Comparison of ENCODE assay signal across 8 cellular contexts in the genomic region with DNA sequence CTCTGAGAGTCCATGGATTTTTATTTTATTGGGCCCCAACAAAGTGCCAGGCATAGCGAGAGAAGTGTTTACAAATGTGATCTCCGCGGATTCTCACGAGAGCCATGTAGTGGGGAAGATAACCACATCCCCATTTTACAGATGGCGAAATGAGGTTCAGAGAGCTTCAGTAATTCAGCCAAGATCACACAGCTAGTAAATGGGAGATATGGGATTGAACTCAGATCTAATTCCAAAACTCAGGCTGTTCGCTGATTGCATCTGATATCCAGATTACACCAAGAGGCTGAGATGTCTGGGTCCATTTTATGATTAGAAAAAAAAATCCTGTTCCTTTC. TPM values are rescaled to one million over a fixed set of nuclear protein-coding genes. Genes with fewer than 3 reads are reported as not detected.
DNase-seq lines count a peak whose midpoint lies in the region; ATAC-seq and TF ChIP-seq lines count a peak whose summit lies in the region.

No MANE protein-coding gene starts in this region.

- peaks cover 31% of the 10 kb centered on the region for H3K27me3 ChIP-seq in cardiac muscle cell

- POLR2A ChIA-PET in activated CD8-positive, alpha-beta T cell treated with anti-CD3 and anti-CD28 coated beads for 36 hours (lab: Charles Lee) = interaction anchor here (0.9 to 4.5 kb wide), 14 partner anchors 10 to 1131 kb away, joined by 3 to 56 read pairs (median 5); a partner anchor contains a TSS

- DNase-seq in cardiac muscle cell (ENCODE audit: low read depth in 1 of 2, low spot score in 1 of 2) = no peak
- no peak for DNase-seq in cardiac septum (ENCODE audit: low spot score)
- no peak for DNase-seq in activated CD8-positive, alpha-beta T cell treated with anti-CD3 and anti-CD28 coated beads for 36 hours
- DNase-seq in C1 segment of cervical spinal cord (lab: John Stamatoyannopoulos, UW) = no peak
- no peak for DNase-seq in GM19238 (ENCODE audit: insufficient read length, low spot score)

- H3K4me3 Mint-ChIP-seq in activated CD8-positive, alpha-beta T cell treated with anti-CD3 and anti-CD28 coated beads for 36 hours = peak overlapping the region; percentile 86

- H3K27ac Mint-ChIP-seq in activated CD8-positive, alpha-beta T cell treated with anti-CD3 and anti-CD28 coated beads for 36 hours = peak overlapping the region; percentile 96

- no peaks in the 10 kb centered on the region for H3K36me3 ChIP-seq in cardiac muscle cell

- ATAC-seq in activated CD8-positive, alpha-beta T cell treated with anti-CD3 and anti-CD28 coated beads for 36 hours = peak; percentile 1
- no peak for ATAC-seq in HG03378 (IDR thresholded peaks at IDR 0.05; ENCODE audit: unreplicated experiment)

- H3K27ac ChIP-seq in cardiac muscle cell (no peak overlapping the region), temporal lobe (ENCODE audit: low read depth, low read length) (peak overlapping the region; percentile 46)

- H3K9me3 Mint-ChIP-seq in activated CD8-positive, alpha-beta T cell treated with anti-CD3 and anti-CD28 coated beads for 36 hours = peaks cover 6% of the 10 kb centered on the region

- no peaks in the 10 kb centered on the region for H3K4me1 ChIP-seq in cardiac muscle cell (ENCODE audit: low read depth)

- peaks cover 61% of the 10 kb centered on the region for H3K4me1 Mint-ChIP-seq in activated CD8-positive, alpha-beta T cell treated with anti-CD3 and anti-CD28 coated beads for 36 hours (ENCODE audit: low read depth)

- H3K4me3 ChIP-seq in cardiac muscle cell (peak overlapping the region; percentile 53), iPS-18c (ENCODE audit: insufficient read depth, low read depth, low read length) (peak overlapping the region; percentile 89; the same call in 1 of the 2 replicates)

- no peak for TF ChIP-seq CTCF in cardiac muscle cell (IDR thresholded peaks at IDR 0.05; ENCODE audit: low read depth, low read length)
- TF ChIP-seq CTCF in activated CD8-positive, alpha-beta T cell treated with anti-CD3 and anti-CD28 coated beads for 36 hours (IDR thresholded peaks at IDR 0.05) = no peak

- peaks cover 34% of the 10 kb centered on the region for H3K36me3 Mint-ChIP-seq in activated CD8-positive, alpha-beta T cell treated with anti-CD3 and anti-CD28 coated beads for 36 hours (ENCODE audit: low read depth)

- H3K9me3 ChIP-seq in cardiac muscle cell (ENCODE audit: low read depth) (no peaks in the 10 kb centered on the region), iPS-18c (ENCODE audit: control insufficient read depth, insufficient read depth, low read length) (peaks cover 2% of the 10 kb centered on the region)

- no peaks in the 10 kb centered on the region for H3K27me3 Mint-ChIP-seq in activated CD8-positive, alpha-beta T cell treated with anti-CD3 and anti-CD28 coated beads for 36 hours

- intact Hi-C loops in cardiac septum (cut with DNase I) = no loop called here
- intact Hi-C loops in activated CD8-positive, alpha-beta T cell treated with anti-CD3 and anti-CD28 coated beads for 36 hours (cut with micrococcal nuclease) = loop anchor here (5.0 kb wide), 1 partner anchor 155 kb away; no protein-coding TSS in a partner anchor

- CTCF ChIA-PET in activated CD8-positive, alpha-beta T cell treated with anti-CD3 and anti-CD28 coated beads for 36 hours (lab: Charles Lee) = interaction anchor here (0.8 to 4.6 kb wide), 7 partner anchors 9 to 226 kb away, joined by 3 to 35 read pairs (median 5); no protein-coding TSS in a partner anchor

RNA-seq across cellular contexts. Expression of a gene that starts 1.3 kb away (rescaled TPM):
- total RNA-seq in cardiac muscle cell (0.67 and 1.2 TPM in 2 replicates), cardiac septum (5.1 TPM), temporal lobe (2.0 TPM)
- polyA plus RNA-seq in cardiac muscle cell = 0.77 and 1.9 TPM in 2 replicates
- total RNA-seq in activated CD8-positive, alpha-beta T cell treated with anti-CD3 and anti-CD28 coated beads for 36 hours = 10 to 100 TPM; 48.6 to 49.0 TPM

RNA-seq across cellular contexts. Expression of a gene that starts 39.3 kb away (rescaled TPM):
- 405 and 1,463 TPM in 2 replicates for total RNA-seq in cardiac muscle cell
- polyA plus RNA-seq in cardiac muscle cell = 725 and 2,064 TPM in 2 replicates
- total RNA-seq in cardiac septum = 162 TPM
- total RNA-seq in activated CD8-positive, alpha-beta T cell treated with anti-CD3 and anti-CD28 coated beads for 36 hours = 10 to 100 TPM; 13.3 to 14.9 TPM
- total RNA-seq in temporal lobe = 20.7 TPM
